ENCODE assay signal across 20 cellular contexts in genomic region chr17:51128089-51128488, GRCh38. TPM values are rescaled to one million over a fixed set of nuclear protein-coding genes. Genes with fewer than 3 reads are reported as not detected.
DNase-seq lines count a peak whose midpoint lies in the region; ATAC-seq, FAIRE-seq and TF ChIP-seq lines count a peak whose summit lies in the region.
"Had no signal": no experiment of that assay in that cellular context is flagged by ENCODE, and none has a peak within 500 bp of the region (broad histone marks: within the 10 kb centered on the region; RNA-seq: fewer than 3 reads in every experiment).

No MANE protein-coding gene starts in this region.

- H3K4me1 Mint-ChIP-seq in astrocyte (ENCODE audit: low read depth, unreplicated experiment) = peaks cover 4% of the 10 kb centered on the region
- H3K4me1 Mint-ChIP-seq in stimulated activated naive B cell treated with anti-CD40 and anti-IgM and Interleukin-4, amounts not matched to agents 10 μg/mL and 1 μg/mL and 100 μg/mL, for 72 hours = peaks cover 10 to 21% of the 10 kb centered on the region in 2 donors

- no peaks in the 10 kb centered on the region for H3K9me2 ChIP-seq in Karpas-422 (replicated peaks; ENCODE audit: insufficient read depth, low read length)

- H3K36me3 ChIP-seq in Karpas-422 (ENCODE audit: insufficient read depth, low read length) = no peaks in the 10 kb centered on the region
- H3K36me3 ChIP-seq in astrocyte (ENCODE audit: insufficient read depth, low read length) = no peaks in the 10 kb centered on the region
- no peaks in the 10 kb centered on the region for H3K36me3 ChIP-seq in Peyer's patch
- H3K36me3 ChIP-seq: cardiac muscle cell, vagina had no signal

- H4K20me1 ChIP-seq in Karpas-422 (ENCODE audit: insufficient read depth, low read depth, low read length) (no peaks in the 10 kb centered on the region), astrocyte (ENCODE audit: insufficient read depth, low read length) (no peaks in the 10 kb centered on the region)

- ATAC-seq in left cardiac atrium (peak in 1 of 2 donors; percentile 54), Right ventricle myocardium superior (ENCODE audit: poor library complexity) (no peak), GM19351 (IDR thresholded peaks at IDR 0.05; ENCODE audit: unreplicated experiment) (no peak), HG02623 (IDR thresholded peaks at IDR 0.05; ENCODE audit: unreplicated experiment) (no peak)
- peak; percentile 45 to 64 for ATAC-seq in stimulated activated naive B cell treated with anti-CD40 and anti-IgM and Interleukin-4, amounts not matched to agents 10 μg/mL and 1 μg/mL and 100 μg/mL, for 72 hours (replicated peaks)
- ATAC-seq: PC-3 had no signal

- no peak overlapping the region for H2AFZ ChIP-seq in Karpas-422 (ENCODE audit: low read length)
- H2AFZ ChIP-seq in astrocyte (ENCODE audit: low read depth, low read length) = no peak overlapping the region

- FAIRE-seq in astrocyte (lab: Jason Lieb, UNC) = no peak
- FAIRE-seq: endometrium, keratinocyte had no signal

- no peak overlapping the region for H3K9ac ChIP-seq in Karpas-422 (ENCODE audit: low read length)
- H3K9ac ChIP-seq in astrocyte (ENCODE audit: low read length) = no peak overlapping the region

- TF ChIP-seq POLR2A in Peyer's patch (IDR thresholded peaks at IDR 0.05) = no peak

- H3K36me3 Mint-ChIP-seq in astrocyte (ENCODE audit: low read depth, unreplicated experiment) = no peaks in the 10 kb centered on the region
- H3K36me3 Mint-ChIP-seq in stimulated activated naive B cell treated with anti-CD40 and anti-IgM and Interleukin-4, amounts not matched to agents 10 μg/mL and 1 μg/mL and 100 μg/mL, for 72 hours = no peaks in the 10 kb centered on the region
- H3K36me3 Mint-ChIP-seq: activated naive CD4-positive, alpha-beta T cell treated with anti-CD3 and anti-CD28 coated beads, Interleukin-2, amount 10 ng/mL, durations not matched to agents 7 days and 5 days had no signal

- no peak overlapping the region for H3K4me2 ChIP-seq in Karpas-422 (ENCODE audit: low read depth, low read length, poor library complexity, severe bottlenecking)
- H3K4me2 ChIP-seq in astrocyte (ENCODE audit: low read length) = no peak overlapping the region

- H3K9me3 ChIP-seq in Karpas-422 (ENCODE audit: low read length) = no peaks in the 10 kb centered on the region
- no peaks in the 10 kb centered on the region for H3K9me3 ChIP-seq in astrocyte (ENCODE audit: insufficient read depth, low read depth, low read length)
- no peaks in the 10 kb centered on the region for H3K9me3 ChIP-seq in Peyer's patch
- H3K9me3 ChIP-seq: vagina had no signal

- H3K9me3 Mint-ChIP-seq in astrocyte (ENCODE audit: unreplicated experiment) = no peaks in the 10 kb centered on the region
- H3K9me3 Mint-ChIP-seq in stimulated activated naive B cell treated with anti-CD40 and anti-IgM and Interleukin-4, amounts not matched to agents 10 μg/mL and 1 μg/mL and 100 μg/mL, for 72 hours = no peaks in the 10 kb centered on the region
- H3K9me3 Mint-ChIP-seq: activated naive CD4-positive, alpha-beta T cell treated with anti-CD3 and anti-CD28 coated beads, Interleukin-2, amount 10 ng/mL, durations not matched to agents 7 days and 5 days had no signal

- H3K79me2 ChIP-seq in Karpas-422 (ENCODE audit: low read length) (no peaks in the 10 kb centered on the region), astrocyte (ENCODE audit: insufficient read depth, low read length) (no peaks in the 10 kb centered on the region)

- no peak overlapping the region for H3K4me3 ChIP-seq in Karpas-422 (ENCODE audit: low read length)
- H3K4me3 ChIP-seq in astrocyte (ENCODE audit: insufficient read depth, low read depth, low read length) = no peak overlapping the region
- no peak overlapping the region for H3K4me3 ChIP-seq in Peyer's patch
- H3K4me3 ChIP-seq: cardiac muscle cell, vagina had no signal

- H3K27me3 Mint-ChIP-seq in astrocyte (ENCODE audit: low read depth, unreplicated experiment) = no peaks in the 10 kb centered on the region
- no peaks in the 10 kb centered on the region for H3K27me3 Mint-ChIP-seq in stimulated activated naive B cell treated with anti-CD40 and anti-IgM and Interleukin-4, amounts not matched to agents 10 μg/mL and 1 μg/mL and 100 μg/mL, for 72 hours

- H3K27ac ChIP-seq in Karpas-422 (ENCODE audit: low read length) (no peak overlapping the region), astrocyte (ENCODE audit: low read depth, low read length) (no peak overlapping the region), Peyer's patch (no peak overlapping the region)
- H3K27ac ChIP-seq: cardiac muscle cell, vagina had no signal

- no peak for TF ChIP-seq CTCF in astrocyte (IDR thresholded peaks at IDR 0.05; ENCODE audit: insufficient read depth, low read depth, low read length)
- no peak for TF ChIP-seq CTCF in Peyer's patch (IDR thresholded peaks at IDR 0.05)

- H3K27ac Mint-ChIP-seq in astrocyte (ENCODE audit: unreplicated experiment) = peak overlapping the region; percentile 58
- H3K27ac Mint-ChIP-seq in stimulated activated naive B cell treated with anti-CD40 and anti-IgM and Interleukin-4, amounts not matched to agents 10 μg/mL and 1 μg/mL and 100 μg/mL, for 72 hours = no peak overlapping the region
- H3K27ac Mint-ChIP-seq: activated naive CD4-positive, alpha-beta T cell treated with anti-CD3 and anti-CD28 coated beads, Interleukin-2, amount 10 ng/mL, durations not matched to agents 7 days and 5 days had no signal

- DNase-seq in left cardiac atrium (peak; percentile 44), Right ventricle myocardium superior (no peak), Karpas-422 (peak; percentile 86), astrocyte (ENCODE audit: low read depth) (no peak), Peyer's patch (no peak)
- peak; percentile 26 for DNase-seq in stimulated activated naive B cell treated with anti-CD40 and anti-IgM and Interleukin-4, amounts not matched to agents 10 μg/mL and 1 μg/mL and 100 μg/mL, for 72 hours
- DNase-seq: activated CD8-positive, alpha-beta memory T cell treated with anti-CD3 and anti-CD28 coated beads for 24 hours; activated naive CD4-positive, alpha-beta T cell treated with anti-CD3 and anti-CD28 coated beads, Interleukin-2, amount 10 ng/mL, durations not matched to agents 7 days and 5 days; AML-193; DMS79 treated with DMSO at 0.1 percent for 48 hours; glutamatergic neuron; NCI-H2227 treated with DMSO at 0.1 percent for 48 hours; PC-3; stimulated activated CD4-positive, alpha-beta T cell treated with anti-CD3 and anti-CD28 coated beads, Interleukin-2, amount 100 ng/mL, for 24 hours had no signal

- no peak overlapping the region for H3K4me3 Mint-ChIP-seq in astrocyte (ENCODE audit: unreplicated experiment)
- no peak overlapping the region for H3K4me3 Mint-ChIP-seq in stimulated activated naive B cell treated with anti-CD40 and anti-IgM and Interleukin-4, amounts not matched to agents 10 μg/mL and 1 μg/mL and 100 μg/mL, for 72 hours
- H3K4me3 Mint-ChIP-seq: activated naive CD4-positive, alpha-beta T cell treated with anti-CD3 and anti-CD28 coated beads, Interleukin-2, amount 10 ng/mL, durations not matched to agents 7 days and 5 days had no signal

- H3K4me1 ChIP-seq in Karpas-422 (ENCODE audit: low read length) (peaks cover 20% of the 10 kb centered on the region), astrocyte (ENCODE audit: insufficient read depth, low read length) (no peaks in the 10 kb centered on the region), Peyer's patch (peaks cover 0 to 25% (median 3%) of the 10 kb centered on the region in 4 donors)
- H3K4me1 ChIP-seq: vagina had no signal

- intact Hi-C loops in left cardiac atrium (cut with DNase I) = no loop called here
- intact Hi-C loops in Right ventricle myocardium superior (cut with DNase I) = no loop called here

- H3K27me3 ChIP-seq in Karpas-422 (ENCODE audit: low read length) (no peaks in the 10 kb centered on the region), astrocyte (ENCODE audit: insufficient read depth, low read length) (no peaks in the 10 kb centered on the region), Peyer's patch (no peaks in the 10 kb centered on the region)
- H3K27me3 ChIP-seq: cardiac muscle cell, vagina had no signal

RNA-seq across cellular contexts. Expression of gene SPAG9, which starts 7.4 kb away (rescaled TPM):
- 10 to 100 TPM; 47.9 to 67.2 TPM for total RNA-seq in left cardiac atrium
- total RNA-seq in Right ventricle myocardium superior = 42.0 TPM
- total RNA-seq in Karpas-422 (2014; rRNA removed; shearing (Covaris generic); ENCODE audit: low replicate concordance) = 53.4 and 62.4 TPM in 2 replicates
- total RNA-seq in astrocyte = 97.7 and 102 TPM in 2 replicates
- total RNA-seq in Peyer's patch = 100 to 1,000 TPM; 104 to 149 (median 132) TPM

RNA-seq across cellular contexts. Expression of gene NME1, which starts 25.3 kb away (rescaled TPM):
- 10 to 100 TPM; 37.8 to 63.8 TPM for total RNA-seq in left cardiac atrium
- 21.1 TPM for total RNA-seq in Right ventricle myocardium superior
- 148 and 201 TPM in 2 replicates for total RNA-seq in Karpas-422 (2014; rRNA removed; shearing (Covaris generic); ENCODE audit: low replicate concordance)
- 222 and 236 TPM in 2 replicates for total RNA-seq in astrocyte
- total RNA-seq in Peyer's patch = 10 to 100 TPM in 2 of 4 donors, 1 to 10 TPM in 2; 6.3 to 37.1 (median 12.0) TPM

RNA-seq across cellular contexts. Expression of gene NME2, which starts 38.1 kb away (rescaled TPM):
- total RNA-seq in left cardiac atrium (100 to 1,000 TPM; 350 to 359 TPM), Right ventricle myocardium superior (245 TPM), astrocyte (799 and 894 TPM in 2 replicates), Peyer's patch (100 to 1,000 TPM; 143 to 276 (median 160) TPM)
- 737 and 848 TPM in 2 replicates for total RNA-seq in Karpas-422 (2014; rRNA removed; shearing (Covaris generic); ENCODE audit: low replicate concordance)

Comparison
In these comparisons a context has a peak if more than half of its experiments do, and no peak if none do; other contexts are left out.
1. DNase-seq: peak in left cardiac atrium (single experiment), Karpas-422 (single experiment) and stimulated activated naive B cell treated with anti-CD40 and anti-IgM and Interleukin-4, amounts not matched to agents 10 μg/mL and 1 μg/mL and 100 μg/mL, for 72 hours (single experiment); none in Right ventricle myocardium superior (single experiment), astrocyte (single experiment) and Peyer's patch (0 of 3).
2. ATAC-seq: peak in stimulated activated naive B cell treated with anti-CD40 and anti-IgM and Interleukin-4, amounts not matched to agents 10 μg/mL and 1 μg/mL and 100 μg/mL, for 72 hours (2 of 2); none in Right ventricle myocardium superior (single experiment), GM19351 (single experiment) and HG02623 (single experiment).